1 cellular context compared by ENCODE assay signal in genomic region chr3:63969866-63970265, GRCh38.
TF ChIP-seq lines count a peak whose summit lies in the region.

No MANE protein-coding gene starts in this region.

TF ChIP-seq in H1, 55 proteins besides CTCF, POLR2A, EP300 and RAD21:
- no peak for TF ChIP-seq CBX5 (IDR thresholded peaks at IDR 0.05; ENCODE audit: low read depth, low read length)
- TF ChIP-seq POU5F1 (IDR thresholded peaks at IDR 0.05; ENCODE audit: low read depth, low read length), result no peak
- TF ChIP-seq TAF7 (optimal IDR thresholded peaks at IDR 0.05; ENCODE audit: borderline replicate concordance, low read depth, low read length), result no peak
- TF ChIP-seq SAP30 (IDR thresholded peaks at IDR 0.05; ENCODE audit: insufficient read depth, insufficient replicate concordance, low read length), result no peak
- no peak for TF ChIP-seq HDAC2 (IDR thresholded peaks at IDR 0.05; ENCODE audit: borderline replicate concordance in 1 of 2, low read depth in 2 of 2, low read length in 2 of 2)
- TF ChIP-seq NANOG (IDR thresholded peaks at IDR 0.05; ENCODE audit: insufficient read depth, low read depth, low read length, poor library complexity, severe bottlenecking), result no peak
- no peak for TF ChIP-seq ATF3 (IDR thresholded peaks at IDR 0.05; ENCODE audit: insufficient read depth, low read depth, low read length)
- no peak for TF ChIP-seq YY1 (IDR thresholded peaks at IDR 0.05; ENCODE audit: low read depth, low read length)
